In genomic region chr10:79202188-79203013, GRCh38 we compare ENCODE assay signal across 9 cellular contexts.
A peak's percentile ranks its signal among the peaks of the same experiment; 100 is the strongest.
DNase-seq lines count a peak whose midpoint lies in the region; ATAC-seq and TF ChIP-seq lines count a peak whose summit lies in the region.
"Had no signal": no experiment of that assay in that cellular context is flagged by ENCODE, and none has a peak within 500 bp of the region (broad histone marks: within the 10 kb centered on the region; RNA-seq: fewer than 3 reads in every experiment).

No MANE protein-coding gene starts in this region.

- H3K27ac Mint-ChIP-seq in activated CD4-positive, alpha-beta T cell treated with anti-CD3 and anti-CD28 coated beads, Interleukin-2, amount 10 ng/mL, durations not matched to agents 24 days and 14 days: no peak overlapping the region

- intact Hi-C loops in activated CD4-positive, alpha-beta T cell treated with anti-CD3 and anti-CD28 coated beads, Interleukin-2, amount 10 ng/mL, durations not matched to agents 24 days and 14 days (cut with micrococcal nuclease): no loop called here
- intact Hi-C loops in gastrocnemius medialis (cut with DNase I; ENCODE audit: low total_unique reads): no loop called here

- DNase-seq in GM06990 (ENCODE audit: extremely low read depth, insufficient read length): no peak
- DNase-seq in KBM-7: peak; percentile 76
- peak; percentile 73 for DNase-seq in activated CD4-positive, alpha-beta T cell treated with anti-CD3 and anti-CD28 coated beads, Interleukin-2, amount 10 ng/mL, durations not matched to agents 24 days and 14 days
- DNase-seq in foreskin fibroblast: peak in 1 of 2 donors; percentile 51
- DNase-seq in gastrocnemius medialis: no peak
- DNase-seq in NCI-H510A (lab: John Stamatoyannopoulos, UW): no peak

- no peaks in the 10 kb centered on the region for H3K27me3 Mint-ChIP-seq in activated CD4-positive, alpha-beta T cell treated with anti-CD3 and anti-CD28 coated beads, Interleukin-2, amount 10 ng/mL, durations not matched to agents 24 days and 14 days
- H3K27me3 Mint-ChIP-seq: naive thymus-derived CD8-positive, alpha-beta T cell had no signal

- H3K4me1 Mint-ChIP-seq in activated CD4-positive, alpha-beta T cell treated with anti-CD3 and anti-CD28 coated beads, Interleukin-2, amount 10 ng/mL, durations not matched to agents 24 days and 14 days: no peaks in the 10 kb centered on the region

- no peaks in the 10 kb centered on the region for H3K4me1 ChIP-seq in gastrocnemius medialis

- H3K36me3 ChIP-seq in GM06990 (ENCODE audit: control insufficient read depth, insufficient read depth, low read length) (no peaks in the 10 kb centered on the region), gastrocnemius medialis (peaks cover 0 to 24% of the 10 kb centered on the region in 2 donors)

- no peak overlapping the region for H3K4me3 Mint-ChIP-seq in activated CD4-positive, alpha-beta T cell treated with anti-CD3 and anti-CD28 coated beads, Interleukin-2, amount 10 ng/mL, durations not matched to agents 24 days and 14 days
- H3K4me3 Mint-ChIP-seq: naive thymus-derived CD8-positive, alpha-beta T cell had no signal

- TF ChIP-seq CTCF in GM06990 (IDR thresholded peaks at IDR 0.05; ENCODE audit: insufficient read depth, low read length, poor library complexity, severe bottlenecking) (peak; percentile 77), foreskin fibroblast (IDR thresholded peaks at IDR 0.05; ENCODE audit: low read depth, low read length) (peak; percentile 59), gastrocnemius medialis (IDR thresholded peaks at IDR 0.05 in 4 of 5, conservative IDR thresholded peaks at IDR 0.05 in 1 of 5) (peak; percentile 4 to 43 (median 27))

- no peak overlapping the region for H3K27ac ChIP-seq in gastrocnemius medialis

- H3K9me3 ChIP-seq in gastrocnemius medialis: no peaks in the 10 kb centered on the region

- in situ Hi-C loops in KBM-7 (cut with MboI; ENCODE audit: low pct_unique_long_range_greater_than_20kb, low sequenced_read_pairs) (no loop called here), gastrocnemius medialis (cut with MboI; ENCODE audit: low sequenced_read_pairs in 4 of 4) (no loop called here)

- no peak for TF ChIP-seq POLR2A in gastrocnemius medialis (IDR thresholded peaks at IDR 0.05)

- H3K4me3 ChIP-seq in GM06990 (replicated peaks; ENCODE audit: low read depth, low read length) (no peak overlapping the region), foreskin fibroblast (ENCODE audit: low read depth in 1 of 2, low read length in 2 of 2) (no peak overlapping the region), gastrocnemius medialis (no peak overlapping the region)

- H3K27me3 ChIP-seq in GM06990 (replicated peaks; ENCODE audit: control insufficient read depth, insufficient read depth, low read length) (no peaks in the 10 kb centered on the region), gastrocnemius medialis (no peaks in the 10 kb centered on the region)

- H3K36me3 Mint-ChIP-seq in activated CD4-positive, alpha-beta T cell treated with anti-CD3 and anti-CD28 coated beads, Interleukin-2, amount 10 ng/mL, durations not matched to agents 24 days and 14 days (ENCODE audit: low read depth): no peaks in the 10 kb centered on the region

- ATAC-seq in gastrocnemius medialis: no peak
- ATAC-seq in GM19463 (IDR thresholded peaks at IDR 0.05; ENCODE audit: unreplicated experiment): no peak
- ATAC-seq in GM18498 (IDR thresholded peaks at IDR 0.05; ENCODE audit: unreplicated experiment): no peak
- ATAC-seq: naive thymus-derived CD8-positive, alpha-beta T cell had no signal

- no peaks in the 10 kb centered on the region for H3K9me3 Mint-ChIP-seq in activated CD4-positive, alpha-beta T cell treated with anti-CD3 and anti-CD28 coated beads, Interleukin-2, amount 10 ng/mL, durations not matched to agents 24 days and 14 days
- H3K9me3 Mint-ChIP-seq: naive thymus-derived CD8-positive, alpha-beta T cell had no signal

Comparison
In these comparisons a context has a peak if more than half of its experiments do, and no peak if none do; other contexts are left out.
1. DNase-seq: peak in KBM-7 (single experiment) and activated CD4-positive, alpha-beta T cell treated with anti-CD3 and anti-CD28 coated beads, Interleukin-2, amount 10 ng/mL, durations not matched to agents 24 days and 14 days (single experiment); none in GM06990 (single experiment), gastrocnemius medialis (0 of 2) and NCI-H510A (single experiment).
2. CTCF ChIP-seq: peak in every context shown above with its lines; median percentile 77 in GM06990; 59 in foreskin fibroblast; 27 in gastrocnemius medialis.